8 cellular contexts compared by ENCODE assay signal in genomic region chr10:101130984-101131961, GRCh38. TPM values are rescaled to one million over a fixed set of nuclear protein-coding genes. Genes with fewer than 3 reads are reported as not detected.
DNase-seq lines count a peak whose midpoint lies in the region; ATAC-seq and FAIRE-seq lines count a peak whose summit lies in the region.

Gene TLX1 (plus strand): TSS chr10:101131300. CDS start chr10:101131542, 242 bp downstream.

- H3K27me3 ChIP-seq in skeletal muscle tissue (ENCODE audit: control insufficient read depth in 3 of 3, insufficient read depth in 3 of 3, low read length in 3 of 3) (peaks cover 82 to 93% (median 83%) of the 10 kb centered on the region in 3 donors), small intestine (ENCODE audit: control insufficient read depth in 2 of 2, insufficient read depth in 2 of 2, low read length in 2 of 2) (peaks cover 8 to 62% of the 10 kb centered on the region in 2 donors)

- WGBS in small intestine, 3 donors, result 2 to 4% (median 2%) methylated on average over 63 to 83 of the region's 83 CpGs

- H3K9me3 ChIP-seq in skeletal muscle tissue (ENCODE audit: control insufficient read depth in 3 of 3, low read length in 3 of 3) (no peaks in the 10 kb centered on the region), small intestine (ENCODE audit: control insufficient read depth, low read depth) (no peaks in the 10 kb centered on the region)

- H3K9ac ChIP-seq in skeletal muscle tissue (ENCODE audit: low read depth in 1 of 3, low read length in 3 of 3), result peak within 1 kb of the TSS in 2 of 3 donors; percentile 45 to 50

- H3K4me3 ChIP-seq in skeletal muscle tissue (ENCODE audit: low read length in 3 of 3), result peak within 1 kb of the TSS in 2 of 3 donors; percentile 52 to 58
- H3K4me3 ChIP-seq in small intestine (ENCODE audit: low read depth in 1 of 2, low read length in 2 of 2), result peak within 1 kb of the TSS in 1 of 2 donors; percentile 13

- ATAC-seq in left cardiac atrium (peak; percentile 44 to 60), HG03520 (IDR thresholded peaks at IDR 0.05; ENCODE audit: unreplicated experiment) (no peak)

- H3K4me1 ChIP-seq in skeletal muscle tissue (ENCODE audit: control insufficient read depth in 3 of 3, insufficient read depth in 3 of 3, low read length in 3 of 3) (peaks cover 19 to 30% (median 26%) of the 10 kb centered on the region in 3 donors), small intestine (ENCODE audit: control insufficient read depth in 2 of 2, insufficient read depth in 1 of 2, low read depth in 1 of 2, low read length in 1 of 2) (peaks cover 0 to 5% of the 10 kb centered on the region in 2 donors)

- FAIRE-seq in small intestine (lab: Jason Lieb, UNC), result no peak

- intact Hi-C loops in left cardiac atrium (cut with DNase I), result no loop called here

- H3K27ac ChIP-seq in skeletal muscle tissue (ENCODE audit: low read depth, low read length) (no peak within 1 kb of the TSS), small intestine (ENCODE audit: low read depth in 1 of 2, low read length in 1 of 2) (no peak within 1 kb of the TSS)

- H3K36me3 ChIP-seq in skeletal muscle tissue (ENCODE audit: control insufficient read depth in 3 of 3, insufficient read depth in 3 of 3, low read length in 3 of 3), result no peaks in the 10 kb centered on the region
- no peaks in the 10 kb centered on the region for H3K36me3 ChIP-seq in small intestine (ENCODE audit: control insufficient read depth in 2 of 2, insufficient read depth in 2 of 2, low read length in 2 of 2)

- DNase-seq in NCI-H2107 treated with DMSO at 0.1 percent for 48 hours (lab: John Stamatoyannopoulos, UW; ENCODE audit: unreplicated experiment) (peak; percentile 40), NCI-H2107 (lab: John Stamatoyannopoulos, UW) (no peak), NCI-H2171 treated with DMSO at 0.1 percent for 48 hours (lab: John Stamatoyannopoulos, UW) (peak; percentile 76), left cardiac atrium (no peak), small intestine (no peak), GM19238 (ENCODE audit: insufficient read length, low spot score) (no peak)

RNA-seq across cellular contexts. Expression of gene TLX1, which starts in this region (rescaled TPM):
- total RNA-seq in left cardiac atrium (under 1 TPM in 1 of 2 donors, not detected in 1; 0.21 TPM), skeletal muscle tissue (not detected)
- 1 to 10 TPM in 2 of 3 donors, under 1 TPM in 1; 0.69 to 2.7 (median 1.6) TPM for polyA plus RNA-seq in small intestine

Comparison
In these comparisons a context has a peak if more than half of its experiments do, and no peak if none do; other contexts are left out.
1. DNase-seq: peak in NCI-H2107 treated with DMSO at 0.1 percent for 48 hours (single experiment) and NCI-H2171 treated with DMSO at 0.1 percent for 48 hours (single experiment); none in NCI-H2107 (single experiment), left cardiac atrium (single experiment), small intestine (single experiment) and GM19238 (single experiment).
2. Peak in ATAC-seq in left cardiac atrium; RNA of the gene not detected or under 1 TPM.